In the genomic region with DNA sequence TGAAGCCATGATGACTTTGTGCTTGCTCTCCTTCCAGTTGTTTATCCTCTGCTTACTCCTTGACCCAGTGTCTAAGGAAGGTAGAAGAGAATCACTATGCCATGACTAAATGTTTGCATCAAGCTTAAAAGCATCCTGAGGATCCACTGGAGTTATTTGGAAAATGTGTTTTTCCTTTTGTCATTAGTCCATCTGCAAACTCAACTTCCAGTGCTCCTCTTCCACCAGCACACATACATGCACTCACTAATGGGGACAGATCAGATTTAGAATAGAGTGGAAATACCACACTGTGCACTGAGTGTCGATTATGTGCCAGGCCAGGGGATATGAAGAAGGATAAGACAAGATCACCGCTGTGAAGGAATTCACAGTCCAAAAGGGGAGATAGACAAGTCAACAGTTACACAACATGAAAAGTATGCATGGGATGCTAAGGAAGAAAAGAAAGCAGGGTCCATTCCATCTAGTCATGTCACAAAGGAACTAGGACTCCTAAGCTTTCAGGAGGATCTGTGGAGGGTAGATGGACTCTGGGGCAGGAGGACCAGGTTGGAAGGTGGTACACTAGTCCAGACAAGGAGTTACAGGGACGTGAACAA, we compare ENCODE assay signal across 8 cellular contexts. TPM values are rescaled to one million over a fixed set of nuclear protein-coding genes. Genes with fewer than 3 reads are reported as not detected.
A peak's percentile ranks its signal among the peaks of the same experiment; 100 is the strongest.
DNase-seq lines count a peak whose midpoint lies in the region; ATAC-seq and TF ChIP-seq lines count a peak whose summit lies in the region.
"Had no signal": no experiment of that assay in that cellular context is flagged by ENCODE, and none has a peak within 500 bp of the region (broad histone marks: within the 10 kb centered on the region; RNA-seq: fewer than 3 reads in every experiment).

No MANE protein-coding gene starts in this region.

- no peak for ATAC-seq in central memory CD8-positive, alpha-beta T cell (replicated peaks; ENCODE audit: extremely low read depth, poor library complexity, severe bottlenecking)
- ATAC-seq in GM21381 (IDR thresholded peaks at IDR 0.05; ENCODE audit: unreplicated experiment): no peak

- intact Hi-C loops in Calu3 (cut with micrococcal nuclease; ENCODE audit: unreplicated experiment): loop anchor here (5.0 to 10.0 kb wide), 4 partner anchors 38 to 210 kb away; no protein-coding TSS in a partner anchor

- TSS peak; percentile 10 for BruUV-seq in Calu3 (replicated peaks; lab: Mats Ljungman, UMichigan)

- H3K4me3 Mint-ChIP-seq in Calu3 (ENCODE audit: low read depth, unreplicated experiment): peak overlapping the region; percentile 96
- peak overlapping the region; percentile 97 for H3K4me3 Mint-ChIP-seq in central memory CD8-positive, alpha-beta T cell
- H3K4me3 Mint-ChIP-seq in nephron progenitor cell: peak overlapping the region; percentile 78

- H3K27ac Mint-ChIP-seq in Calu3 (ENCODE audit: unreplicated experiment): peak overlapping the region; percentile 78
- H3K27ac Mint-ChIP-seq in central memory CD8-positive, alpha-beta T cell (ENCODE audit: low read depth): peak overlapping the region; percentile 98
- H3K27ac Mint-ChIP-seq in nephron progenitor cell: peak overlapping the region; percentile 13

- H3K27me3 Mint-ChIP-seq in Calu3 (ENCODE audit: unreplicated experiment) (no peaks in the 10 kb centered on the region), nephron progenitor cell (ENCODE audit: low read depth, poor library complexity) (peaks cover 4% of the 10 kb centered on the region)
- no peaks in the 10 kb centered on the region for H3K27me3 Mint-ChIP-seq in central memory CD8-positive, alpha-beta T cell

- no peak for DNase-seq in Calu3
- DNase-seq in NCI-H226: peak; percentile 8
- DNase-seq in central memory CD8-positive, alpha-beta T cell (ENCODE audit: low spot score in 2 of 2): no peak
- DNase-seq in nephron progenitor cell: no peak
- DNase-seq in SK-N-DZ (ENCODE audit: low spot score): no peak
- no peak for DNase-seq in SHP77 (lab: John Stamatoyannopoulos, UW)
- DNase-seq: nucleus accumbens had no signal

- H3K36me3 Mint-ChIP-seq in Calu3 (ENCODE audit: insufficient read depth, unreplicated experiment) (peaks cover 50% of the 10 kb centered on the region), nephron progenitor cell (ENCODE audit: low read depth) (peaks cover 34% of the 10 kb centered on the region)
- peaks cover 30% of the 10 kb centered on the region for H3K36me3 Mint-ChIP-seq in central memory CD8-positive, alpha-beta T cell (ENCODE audit: insufficient read depth)

- H3K4me1 Mint-ChIP-seq in Calu3 (ENCODE audit: low read depth, unreplicated experiment) (peaks cover 45% of the 10 kb centered on the region), nephron progenitor cell (peaks cover 30% of the 10 kb centered on the region)
- H3K4me1 Mint-ChIP-seq in central memory CD8-positive, alpha-beta T cell: peaks cover 51% of the 10 kb centered on the region

- TF ChIP-seq CTCF in Calu3 (IDR thresholded peaks at IDR 0.05; ENCODE audit: unreplicated experiment): no peak
- no peak for TF ChIP-seq CTCF in nephron progenitor cell (IDR thresholded peaks at IDR 0.05)

- H3K9me3 Mint-ChIP-seq in Calu3 (ENCODE audit: low read depth, unreplicated experiment) (no peaks in the 10 kb centered on the region), nephron progenitor cell (no peaks in the 10 kb centered on the region)
- no peaks in the 10 kb centered on the region for H3K9me3 Mint-ChIP-seq in central memory CD8-positive, alpha-beta T cell

- CTCF ChIA-PET in Calu3 (lab: Charles Lee): no interaction called here

RNA-seq across cellular contexts. Expression of a gene that starts 1.9 kb away (rescaled TPM):
- total RNA-seq in Calu3 (2022): 141 and 182 TPM in 2 replicates
- polyA plus RNA-seq in SK-N-DZ (2014; cell fraction: cytosol; rRNA removed): 33.1 and 48.9 TPM in 2 replicates
- polyA plus RNA-seq in SK-N-DZ (2014; cell fraction: nucleus; rRNA removed): 24.9 and 28.5 TPM in 2 replicates

Comparison
In these comparisons a context has a peak if more than half of its experiments do, and no peak if none do; other contexts are left out.
1. H3K27ac Mint-ChIP-seq: peak in every context shown above with its lines; median percentile 98 in central memory CD8-positive, alpha-beta T cell; 78 in Calu3; 13 in nephron progenitor cell.